ENCODE assay signal across 9 cellular contexts in genomic region chr22:29470159-29470855, GRCh38. TPM values are rescaled to one million over a fixed set of nuclear protein-coding genes. Genes with fewer than 3 reads are reported as not detected.
DNase-seq lines count a peak whose midpoint lies in the region; ATAC-seq and TF ChIP-seq lines count a peak whose summit lies in the region.
"Had no signal": no experiment of that assay in that cellular context is flagged by ENCODE, and none has a peak within 500 bp of the region (broad histone marks: within the 10 kb centered on the region; RNA-seq: fewer than 3 reads in every experiment).

No MANE protein-coding gene starts in this region.

- H2AFZ ChIP-seq in SU-DHL-6 (ENCODE audit: low read depth, low read length, severe bottlenecking), result no peak overlapping the region
- H2AFZ ChIP-seq in hepatocyte, result peak overlapping the region; percentile 56

- H3K9me3 Mint-ChIP-seq in CD8-positive, alpha-beta T cell, result no peaks in the 10 kb centered on the region
- no peaks in the 10 kb centered on the region for H3K9me3 Mint-ChIP-seq in activated naive CD8-positive, alpha-beta T cell treated with anti-CD3 and anti-CD28 coated beads, Interleukin-2, amount 50 U/mL, for 24 hours

- 13% methylated on average over 54 of the region's 54 CpGs for WGBS in hepatocyte (ENCODE audit: low lambda C conversion rate, missing lambda C conversion rate)

- POLR2A ChIA-PET in CD8-positive, alpha-beta T cell (lab: Charles Lee), result no interaction called here

- intact Hi-C loops in CD8-positive, alpha-beta T cell (cut with DNase I, micrococcal nuclease), result no loop called here

- H3K9me3 ChIP-seq in CD8-positive, alpha-beta T cell (ENCODE audit: low read length), result no peaks in the 10 kb centered on the region
- H3K9me3 ChIP-seq in SU-DHL-6 (ENCODE audit: insufficient read depth, low read length) (no peaks in the 10 kb centered on the region), hepatocyte (ENCODE audit: low read depth) (no peaks in the 10 kb centered on the region)

- H3K27me3 Mint-ChIP-seq in CD8-positive, alpha-beta T cell (ENCODE audit: low read depth), result peaks cover 22% of the 10 kb centered on the region
- H3K27me3 Mint-ChIP-seq in activated naive CD8-positive, alpha-beta T cell treated with anti-CD3 and anti-CD28 coated beads, Interleukin-2, amount 50 U/mL, for 24 hours, result peaks cover 20% of the 10 kb centered on the region

- H3K36me3 ChIP-seq in CD8-positive, alpha-beta T cell (ENCODE audit: insufficient read depth, low read length), result no peaks in the 10 kb centered on the region
- H3K36me3 ChIP-seq in SU-DHL-6 (ENCODE audit: low read length), result no peaks in the 10 kb centered on the region
- H3K36me3 ChIP-seq in hepatocyte (replicated peaks; ENCODE audit: insufficient read depth, low read depth), result no peaks in the 10 kb centered on the region

- peak overlapping the region; percentile 56 for H3K4me3 Mint-ChIP-seq in CD8-positive, alpha-beta T cell
- H3K4me3 Mint-ChIP-seq in activated naive CD8-positive, alpha-beta T cell treated with anti-CD3 and anti-CD28 coated beads, Interleukin-2, amount 50 U/mL, for 24 hours, result peak overlapping the region; percentile 60

- H3K9me2 ChIP-seq in SU-DHL-6 (replicated peaks; ENCODE audit: insufficient read depth, low read length) (no peaks in the 10 kb centered on the region), hepatocyte (replicated peaks; ENCODE audit: insufficient read depth) (no peaks in the 10 kb centered on the region)

- H3K4me1 Mint-ChIP-seq in CD8-positive, alpha-beta T cell (ENCODE audit: low read depth), result peaks cover 2% of the 10 kb centered on the region
- H3K4me1 Mint-ChIP-seq in activated naive CD8-positive, alpha-beta T cell treated with anti-CD3 and anti-CD28 coated beads, Interleukin-2, amount 50 U/mL, for 24 hours, result no peaks in the 10 kb centered on the region

- peak; percentile 28 to 75 (median 54) for DNase-seq in CD8-positive, alpha-beta T cell
- DNase-seq in HT-29 (ENCODE audit: low spot score), result peak; percentile 81
- DNase-seq in activated naive CD8-positive, alpha-beta T cell treated with anti-CD3 and anti-CD28 coated beads, Interleukin-2, amount 50 U/mL, for 24 hours, result peak; percentile 88
- peak; percentile 80 for DNase-seq in hepatocyte (ENCODE audit: low spot score)
- no peak for DNase-seq in skeletal muscle cell (ENCODE audit: low read depth)
- no peak for DNase-seq in NCI-H2107 (lab: John Stamatoyannopoulos, UW)

- peak; percentile 91 for ATAC-seq in CD8-positive, alpha-beta T cell
- peak; percentile 85 for ATAC-seq in activated naive CD8-positive, alpha-beta T cell treated with anti-CD3 and anti-CD28 coated beads, Interleukin-2, amount 50 U/mL, for 24 hours
- ATAC-seq in GM18868 (IDR thresholded peaks at IDR 0.05; ENCODE audit: unreplicated experiment), result no peak

- H3K4me1 ChIP-seq in CD8-positive, alpha-beta T cell (ENCODE audit: insufficient read depth, low read length), result no peaks in the 10 kb centered on the region
- H3K4me1 ChIP-seq in hepatocyte (ENCODE audit: insufficient read depth), result no peaks in the 10 kb centered on the region

- no peaks in the 10 kb centered on the region for H3K79me2 ChIP-seq in SU-DHL-6 (ENCODE audit: insufficient read depth, low read length)
- H3K79me2 ChIP-seq in hepatocyte, result no peaks in the 10 kb centered on the region

- H4K20me1 ChIP-seq in SU-DHL-6 (ENCODE audit: low read depth, low read length), result no peaks in the 10 kb centered on the region
- H4K20me1 ChIP-seq in hepatocyte (ENCODE audit: insufficient read depth, poor library complexity, severe bottlenecking), result no peaks in the 10 kb centered on the region

- no peaks in the 10 kb centered on the region for H3K27me3 ChIP-seq in CD8-positive, alpha-beta T cell (ENCODE audit: insufficient read depth, low read length)
- H3K27me3 ChIP-seq in SU-DHL-6 (ENCODE audit: low read length), result no peaks in the 10 kb centered on the region
- H3K27me3 ChIP-seq in hepatocyte, result peaks cover 37% of the 10 kb centered on the region

- no peaks in the 10 kb centered on the region for H3F3A ChIP-seq in SU-DHL-6 (ENCODE audit: insufficient read depth)

- no peaks in the 10 kb centered on the region for H3K36me3 Mint-ChIP-seq in CD8-positive, alpha-beta T cell
- H3K36me3 Mint-ChIP-seq in activated naive CD8-positive, alpha-beta T cell treated with anti-CD3 and anti-CD28 coated beads, Interleukin-2, amount 50 U/mL, for 24 hours (ENCODE audit: low read depth), result no peaks in the 10 kb centered on the region

- CTCF ChIA-PET in CD8-positive, alpha-beta T cell (lab: Charles Lee), result interaction anchor here (0.7 to 1.3 kb wide), 4 partner anchors 14 to 85 kb away, joined by 3 to 4 read pairs (median 4); no protein-coding TSS in a partner anchor

- no peak overlapping the region for H3K4me3 ChIP-seq in CD8-positive, alpha-beta T cell (ENCODE audit: low read depth, low read length)
- no peak overlapping the region for H3K4me3 ChIP-seq in SU-DHL-6 (ENCODE audit: insufficient read depth, low read length, poor library complexity, severe bottlenecking)
- peak overlapping the region; percentile 29 for H3K4me3 ChIP-seq in hepatocyte
- H3K4me3 ChIP-seq in skeletal muscle cell (ENCODE audit: low read depth, low read length), result peak overlapping the region; percentile 29

- H3K27ac Mint-ChIP-seq in CD8-positive, alpha-beta T cell, result no peak overlapping the region
- no peak overlapping the region for H3K27ac Mint-ChIP-seq in activated naive CD8-positive, alpha-beta T cell treated with anti-CD3 and anti-CD28 coated beads, Interleukin-2, amount 50 U/mL, for 24 hours

- H3K4me2 ChIP-seq in SU-DHL-6 (ENCODE audit: low read depth, low read length, poor library complexity, severe bottlenecking), result peak overlapping the region; percentile 50
- H3K4me2 ChIP-seq in hepatocyte, result peak overlapping the region; percentile 89

- H3K9ac ChIP-seq in SU-DHL-6 (ENCODE audit: low read length), result no peak overlapping the region

- H3K27ac ChIP-seq in CD8-positive, alpha-beta T cell (ENCODE audit: low read depth, low read length), result no peak overlapping the region
- H3K27ac ChIP-seq in SU-DHL-6 (ENCODE audit: low read depth, low read length) (no peak overlapping the region), hepatocyte (no peak overlapping the region)

- TF ChIP-seq CTCF in CD8-positive, alpha-beta T cell (IDR thresholded peaks at IDR 0.05), result peak; percentile 71
- peak; percentile 80 for TF ChIP-seq CTCF in SU-DHL-6 (IDR thresholded peaks at IDR 0.05; ENCODE audit: insufficient read depth, low read length, poor library complexity, severe bottlenecking)
- peak; percentile 93 for TF ChIP-seq CTCF in hepatocyte (IDR thresholded peaks at IDR 0.05; ENCODE audit: poor library complexity)

RNA-seq across cellular contexts. Expression of gene NEFH, which starts 9.7 kb away (rescaled TPM):
- under 1 TPM; 0.28 to 0.33 TPM for total RNA-seq in CD8-positive, alpha-beta T cell
- total RNA-seq in HT-29 (2014; rRNA removed; shearing (Covaris generic)), result not detected in 2 replicates
- 0.03 and 0.08 TPM in 2 replicates for total RNA-seq in hepatocyte
- 0.98 TPM in 1 of 2 replicates, not detected in the other for polyA plus RNA-seq in hepatocyte

RNA-seq across cellular contexts. Expression of gene RFPL1, which starts 31.9 kb away (rescaled TPM):
- not detected for total RNA-seq in CD8-positive, alpha-beta T cell
- not detected in 2 replicates for total RNA-seq in HT-29 (2014; rRNA removed; shearing (Covaris generic))
- not detected in 2 replicates for total RNA-seq in hepatocyte
- not detected in 2 replicates for polyA plus RNA-seq in hepatocyte
- total RNA-seq: LHCN-M2 had no signal

Comparison
In these comparisons a context has a peak if more than half of its experiments do, and no peak if none do; other contexts are left out.
1. DNase-seq: peak in CD8-positive, alpha-beta T cell (7 of 7), HT-29 (single experiment), activated naive CD8-positive, alpha-beta T cell treated with anti-CD3 and anti-CD28 coated beads, Interleukin-2, amount 50 U/mL, for 24 hours (single experiment) and hepatocyte (single experiment); none in skeletal muscle cell (single experiment) and NCI-H2107 (single experiment).
2. H3K4me3 ChIP-seq: peak in hepatocyte (single experiment) and skeletal muscle cell (single experiment); none in CD8-positive, alpha-beta T cell (single experiment) and SU-DHL-6 (single experiment).
3. Peak in every context shown above with its lines, with median percentiles within 50 percentile points of each other: CTCF ChIP-seq.